ENCODE assay signal across 2 cellular contexts in genomic region chr19:5394907-5395505, GRCh38.
TF ChIP-seq lines count a peak whose summit lies in the region.

No MANE protein-coding gene starts in this region.

TF ChIP-seq in GM23338, 12 proteins besides CTCF, POLR2A, EP300 and RAD21 (continued from another document):
- no peak for TF ChIP-seq ZNF462 (CRISPR knock-in tag; IDR thresholded peaks at IDR 0.05)
- no peak for TF ChIP-seq CREB1 (CRISPR knock-in tag; IDR thresholded peaks at IDR 0.05; ENCODE audit: low read depth)
- no peak for TF ChIP-seq ZNF331 (CRISPR knock-in tag; IDR thresholded peaks at IDR 0.05; ENCODE audit: low read depth)
- no peak for TF ChIP-seq EZH2 (IDR thresholded peaks at IDR 0.05; ENCODE audit: low read depth, unreplicated experiment)
- no peak for TF ChIP-seq NANOG (IDR thresholded peaks at IDR 0.05; ENCODE audit: borderline replicate concordance)
- no peak for TF ChIP-seq REST (IDR thresholded peaks at IDR 0.05; ENCODE audit: unreplicated experiment)
- no peak for TF ChIP-seq STAT1 (IDR thresholded peaks at IDR 0.05; ENCODE audit: unreplicated experiment)
- TF ChIP-seq ETS1 (IDR thresholded peaks at IDR 0.05) = no peak
- no peak for TF ChIP-seq JUNB (IDR thresholded peaks at IDR 0.05; ENCODE audit: unreplicated experiment)
- no peak for TF ChIP-seq EZH2phosphoT487 (IDR thresholded peaks at IDR 0.05; ENCODE audit: unreplicated experiment)

TF ChIP-seq in K562, 482 proteins besides CTCF, POLR2A, EP300 and RAD21 (continued from another document):
- TF ChIP-seq ZNF395 (CRISPR knock-in tag; IDR thresholded peaks at IDR 0.05) (no peak), ZBTB12 (CRISPR knock-in tag; IDR thresholded peaks at IDR 0.05) (no peak)
